1 cellular context compared by ENCODE assay signal in genomic region chr22:21640810-21641209, GRCh38.
TF ChIP-seq lines count a peak whose summit lies in the region.

No MANE protein-coding gene starts in this region.

TF ChIP-seq in GM12878, 131 proteins besides CTCF, POLR2A, EP300 and RAD21:
- TF ChIP-seq PRDM15 (CRISPR knock-in tag; IDR thresholded peaks at IDR 0.05) (no peak), FOS (IDR thresholded peaks at IDR 0.05; ENCODE audit: borderline replicate concordance, extremely low read depth, insufficient read length) (no peak), KLF5 (IDR thresholded peaks at IDR 0.05; ENCODE audit: partially characterized antibody) (no peak), IKZF2 (IDR thresholded peaks at IDR 0.05) (no peak), HDGF (IDR thresholded peaks at IDR 0.05) (no peak), SUZ12 (IDR thresholded peaks at IDR 0.05; ENCODE audit: unreplicated experiment) (no peak), SMARCA5 (IDR thresholded peaks at IDR 0.05) (no peak), SREBF1 (IDR thresholded peaks at IDR 0.05; ENCODE audit: low read length) (no peak), BCL11A (IDR thresholded peaks at IDR 0.05; ENCODE audit: low read depth, low read length) (no peak), ZZZ3 (IDR thresholded peaks at IDR 0.05; ENCODE audit: control insufficient read depth, insufficient read length, low read depth) (no peak), STAT3 (IDR thresholded peaks at IDR 0.05; ENCODE audit: low read depth, low read length) (no peak), NRF1 (conservative IDR thresholded peaks at IDR 0.05; ENCODE audit: low read depth, low read length) (no peak), MLLT1 (IDR thresholded peaks at IDR 0.05) (no peak)
